In genomic region chr10:72084094-72084459, GRCh38 we compare ENCODE assay signal across 1 cellular context.
TF ChIP-seq lines count a peak whose summit lies in the region.

No MANE protein-coding gene starts in this region.

TF ChIP-seq in WTC11, 78 proteins besides CTCF, POLR2A, EP300 and RAD21 (continued from another document):
- TF ChIP-seq IRF1 (CRISPR knock-in tag; IDR thresholded peaks at IDR 0.05) (no peak), IRF2 (CRISPR knock-in tag; IDR thresholded peaks at IDR 0.05; ENCODE audit: borderline replicate concordance, low read depth) (no peak), HMGA2 (CRISPR knock-in tag; IDR thresholded peaks at IDR 0.05) (no peak), RORB (CRISPR knock-in tag; IDR thresholded peaks at IDR 0.05) (no peak)
